8 cellular contexts compared by ENCODE assay signal in genomic region chr3:46845860-46846623, GRCh38. TPM values are rescaled to one million over a fixed set of nuclear protein-coding genes. Genes with fewer than 3 reads are reported as not detected.
A peak's percentile ranks its signal among the peaks of the same experiment; 100 is the strongest.
DNase-seq lines count a peak whose midpoint lies in the region; ATAC-seq and TF ChIP-seq lines count a peak whose summit lies in the region.

No MANE protein-coding gene starts in this region.

- TF ChIP-seq CTCF in GM12875 (IDR thresholded peaks at IDR 0.05; ENCODE audit: borderline replicate concordance, insufficient read depth, low read depth, low read length): peak; percentile 67
- peak; percentile 5 for TF ChIP-seq CTCF in epithelial cell of esophagus (IDR thresholded peaks at IDR 0.05; ENCODE audit: insufficient read depth, low read depth, low read length, missing control alignments)

- H3K4me3 ChIP-seq in GM12875 (ENCODE audit: low read depth, low read length) (peak overlapping the region; percentile 65), epithelial cell of esophagus (ENCODE audit: low read length) (peak overlapping the region; percentile 32)

- DNase-seq in NCI-H524 treated with DMSO at 0.1 percent for 48 hours (lab: John Stamatoyannopoulos, UW) (peak; percentile 2), epithelial cell of esophagus (ENCODE audit: low read depth) (peak; percentile 50), mucosa of gallbladder (ENCODE audit: low spot score) (peak; percentile 61)
- DNase-seq in activated CD8-positive, alpha-beta memory T cell treated with anti-CD3 and anti-CD28 coated beads, Interleukin-2, amount 50 U/mL, for 48 hours: peak; percentile 85
- peak; percentile 35 to 51 for DNase-seq in stimulated activated CD8-positive, alpha-beta memory T cell treated with anti-CD3 and anti-CD28 coated beads, Interleukin-4, amount 100 ng/mL, for 4 hours (ENCODE audit: low read depth in 2 of 2, low spot score in 1 of 2)

- peak; percentile 46 for ATAC-seq in HG02763 (IDR thresholded peaks at IDR 0.05; ENCODE audit: unreplicated experiment)
- ATAC-seq in GM21528 (IDR thresholded peaks at IDR 0.05; ENCODE audit: low FRiP score, unreplicated experiment): no peak

RNA-seq across cellular contexts. Expression of gene MYL3, which starts 17.2 kb away (rescaled TPM):
- total RNA-seq in mucosa of gallbladder: 1.8 TPM

RNA-seq across cellular contexts. Expression of gene PTH1R, which starts 31.5 kb away (rescaled TPM):
- total RNA-seq in mucosa of gallbladder: 11.7 TPM

Comparison
In these comparisons a context has a peak if more than half of its experiments do, and no peak if none do; other contexts are left out.
1. DNase-seq: peak in every context shown above with its lines; median percentile 85 in activated CD8-positive, alpha-beta memory T cell treated with anti-CD3 and anti-CD28 coated beads, Interleukin-2, amount 50 U/mL, for 48 hours; 61 in mucosa of gallbladder; 50 in epithelial cell of esophagus; 43 in stimulated activated CD8-positive, alpha-beta memory T cell treated with anti-CD3 and anti-CD28 coated beads, Interleukin-4, amount 100 ng/mL, for 4 hours; 2 in NCI-H524 treated with DMSO at 0.1 percent for 48 hours.